ENCODE assay signal across 8 cellular contexts in genomic region chr1:67211589-67212563, GRCh38. TPM values are rescaled to one million over a fixed set of nuclear protein-coding genes. Genes with fewer than 3 reads are reported as not detected.
DNase-seq lines count a peak whose midpoint lies in the region; ATAC-seq and TF ChIP-seq lines count a peak whose summit lies in the region.

No MANE protein-coding gene starts in this region.

- intact Hi-C loops in breast epithelium (cut with DNase I; ENCODE audit: low total_unique reads): no loop called here
- intact Hi-C loops in mucosa of descending colon (cut with DNase I, micrococcal nuclease): no loop called here
- intact Hi-C loops in ascending aorta (cut with DNase I): no loop called here

- H3K27ac Mint-ChIP-seq in T-cell: peak overlapping the region in 1 of 2 donors; percentile 25

- TF ChIP-seq POLR2A in breast epithelium (IDR thresholded peaks at IDR 0.05): no peak

- DNase-seq in NCI-H526 (lab: John Stamatoyannopoulos, UW) (peak; percentile 54 to 62), NCI-H526 treated with DMSO at 0.1 percent for 48 hours (lab: John Stamatoyannopoulos, UW) (no peak), T-cell (peak in 29 of 34 experiments; percentile 14 to 65 (median 45)), breast epithelium (ENCODE audit: low spot score in 2 of 2) (no peak), mucosa of descending colon (peak in 1 of 3 donors; percentile 77), retina (no peak), ascending aorta (ENCODE audit: low spot score in 2 of 2) (no peak)

- H3K4me1 Mint-ChIP-seq in T-cell: peaks cover 23 to 26% (median 25%) of the 10 kb centered on the region in 3 donors

- TF ChIP-seq CTCF in breast epithelium (IDR thresholded peaks at IDR 0.05) (peak in 2 of 3 donors; percentile 24 to 32), mucosa of descending colon (IDR thresholded peaks at IDR 0.05) (no peak), ascending aorta (IDR thresholded peaks at IDR 0.05) (peak in 1 of 3 experiments; percentile 33)

- no peaks in the 10 kb centered on the region for H3K27me3 Mint-ChIP-seq in T-cell

- H3K36me3 ChIP-seq in breast epithelium: no peaks in the 10 kb centered on the region
- no peaks in the 10 kb centered on the region for H3K36me3 ChIP-seq in mucosa of descending colon (ENCODE audit: low read depth)
- no peaks in the 10 kb centered on the region for H3K36me3 ChIP-seq in ascending aorta

- POLR2A ChIA-PET in T-cell (lab: Charles Lee): interaction anchor here (0.6 to 0.7 kb wide), 2 partner anchors 9 to 160 kb away, joined by 3 to 5 read pairs; no protein-coding TSS in a partner anchor

- no peak overlapping the region for H3K27ac ChIP-seq in breast epithelium
- H3K27ac ChIP-seq in ascending aorta: no peak overlapping the region

- ATAC-seq in HG03469 (IDR thresholded peaks at IDR 0.05; ENCODE audit: unreplicated experiment) (peak; percentile 35), T-cell (replicated peaks in 1 of 4) (peak; percentile 47 to 68 (median 53)), mucosa of descending colon (peak; percentile 38)

- CTCF ChIA-PET in T-cell (lab: Charles Lee): interaction anchor here (0.6 to 7.3 kb wide), 57 partner anchors 9 to 450 kb away, joined by 3 to 131 read pairs (median 5); partner anchors contain the start of genes IL23R (in 2 of the 2) and SLC35D1 (in 1 of the 2)

- no peaks in the 10 kb centered on the region for H3K9me3 ChIP-seq in breast epithelium
- H3K9me3 ChIP-seq in mucosa of descending colon: no peaks in the 10 kb centered on the region
- no peaks in the 10 kb centered on the region for H3K9me3 ChIP-seq in ascending aorta

- H3K27me3 ChIP-seq in breast epithelium (no peaks in the 10 kb centered on the region), ascending aorta (no peaks in the 10 kb centered on the region)

- H3K4me3 Mint-ChIP-seq in T-cell: no peak overlapping the region

- H3K4me1 ChIP-seq in breast epithelium (no peaks in the 10 kb centered on the region), mucosa of descending colon (ENCODE audit: low read depth) (no peaks in the 10 kb centered on the region), ascending aorta (no peaks in the 10 kb centered on the region)

- H3K36me3 Mint-ChIP-seq in T-cell: no peaks in the 10 kb centered on the region

- H3K4me3 ChIP-seq in breast epithelium (no peak overlapping the region), mucosa of descending colon (no peak overlapping the region), ascending aorta (no peak overlapping the region)

- H3K9me3 Mint-ChIP-seq in T-cell: no peaks in the 10 kb centered on the region

RNA-seq across cellular contexts. Expression of gene IL23R, which starts 45.6 kb away (rescaled TPM):
- total RNA-seq in T-cell (under 1 TPM in 4 of 5 donors, not detected in 1; 0.18 to 0.63 (median 0.43) TPM), breast epithelium (not detected), mucosa of descending colon (1 to 10 TPM; 1.1 to 3.4 (median 2.5) TPM), ascending aorta (not detected)

Comparison
In these comparisons a context has a peak if more than half of its experiments do, and no peak if none do; other contexts are left out.
1. DNase-seq: peak in NCI-H526 (2 of 2) and T-cell (29 of 34); none in NCI-H526 treated with DMSO at 0.1 percent for 48 hours (single experiment), breast epithelium (0 of 2), retina (single experiment) and ascending aorta (0 of 2).
2. Peak in every context shown above with its lines, with median percentiles within 50 percentile points of each other: ATAC-seq.